12 cellular contexts compared by ENCODE assay signal in the genomic region with DNA sequence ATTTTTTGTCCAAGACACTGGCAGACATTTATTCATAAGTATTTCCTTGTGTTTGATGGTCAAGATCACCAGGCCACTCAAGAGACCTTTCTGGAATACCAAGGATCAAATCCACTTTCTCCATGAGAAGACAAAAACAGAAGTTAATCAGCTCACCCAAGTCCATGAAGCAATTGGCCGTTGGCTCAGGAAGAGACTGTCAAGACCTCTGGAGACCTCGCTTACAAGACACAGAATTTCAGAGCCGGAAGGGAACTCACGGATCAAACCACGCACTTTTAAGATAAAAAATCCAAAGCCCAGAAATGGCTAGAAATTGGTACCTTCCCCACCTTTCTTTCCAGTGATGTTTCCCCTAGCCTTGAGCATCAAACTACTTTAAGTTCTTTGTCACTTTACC. TPM values are rescaled to one million over a fixed set of nuclear protein-coding genes. Genes with fewer than 3 reads are reported as not detected.
DNase-seq lines count a peak whose midpoint lies in the region; ATAC-seq and TF ChIP-seq lines count a peak whose summit lies in the region.
"Had no signal": no experiment of that assay in that cellular context is flagged by ENCODE, and none has a peak within 500 bp of the region (broad histone marks: within the 10 kb centered on the region; RNA-seq: fewer than 3 reads in every experiment).

No MANE protein-coding gene starts in this region.

- H3K4me1 ChIP-seq in Peyer's patch (peaks cover 0 to 26% (median 2%) of the 10 kb centered on the region in 4 donors), esophagus muscularis mucosa (peaks cover 25 to 49% (median 42%) of the 10 kb centered on the region in 4 donors), stomach (peaks cover 24 to 55% (median 36%) of the 10 kb centered on the region in 4 donors), right lobe of liver (peaks cover 0 to 12% (median 0%) of the 10 kb centered on the region in 4 donors)

- no peaks in the 10 kb centered on the region for H3K27me3 Mint-ChIP-seq in activated T-cell treated with anti-CD3 and anti-CD28 coated beads, Interleukin-2, amount 50 U/mL, for 24 hours

- 67% methylated on average over 5 of the region's 5 CpGs for WGBS in esophagus muscularis mucosa
- 66 to 81% (median 77%) methylated on average over 5 of the region's 5 CpGs for WGBS in stomach, 5 donors
- WGBS in right lobe of liver (ENCODE audit: insufficient coverage, low coverage, low lambda C conversion rate, missing lambda C conversion rate) = 31% methylated on average over 5 of the region's 5 CpGs

- H3K4me3 ChIP-seq in Peyer's patch (no peak overlapping the region), esophagus muscularis mucosa (no peak overlapping the region), stomach (no peak overlapping the region), right lobe of liver (no peak overlapping the region)

- no peak for ATAC-seq in right lobe of liver

- H3K4me3 Mint-ChIP-seq in activated T-cell treated with anti-CD3 and anti-CD28 coated beads, Interleukin-2, amount 50 U/mL, for 24 hours = peak overlapping the region; percentile 96

- H3K36me3 ChIP-seq in Peyer's patch = no peaks in the 10 kb centered on the region
- H3K36me3 ChIP-seq in esophagus muscularis mucosa = no peaks in the 10 kb centered on the region
- no peaks in the 10 kb centered on the region for H3K36me3 ChIP-seq in stomach
- H3K36me3 ChIP-seq in right lobe of liver = no peaks in the 10 kb centered on the region

- H3K27me3 ChIP-seq in Peyer's patch = no peaks in the 10 kb centered on the region
- H3K27me3 ChIP-seq in esophagus muscularis mucosa = no peaks in the 10 kb centered on the region
- H3K27me3 ChIP-seq in stomach = no peaks in the 10 kb centered on the region
- H3K27me3 ChIP-seq in right lobe of liver = no peaks in the 10 kb centered on the region

- no peak for TF ChIP-seq EP300 in esophagus muscularis mucosa (IDR thresholded peaks at IDR 0.05)
- no peak for TF ChIP-seq EP300 in stomach (IDR thresholded peaks at IDR 0.05)

- intact Hi-C loops in esophagus muscularis mucosa (cut with DNase I) (no loop called here), stomach (cut with DNase I; ENCODE audit: low total_unique reads) (no loop called here), right lobe of liver (cut with DNase I) (no loop called here)

- TF ChIP-seq CTCF in Peyer's patch (IDR thresholded peaks at IDR 0.05) = no peak
- no peak for TF ChIP-seq CTCF in esophagus muscularis mucosa (IDR thresholded peaks at IDR 0.05)
- TF ChIP-seq CTCF in stomach (IDR thresholded peaks at IDR 0.05) = no peak
- no peak for TF ChIP-seq CTCF in right lobe of liver (IDR thresholded peaks at IDR 0.05)

- peaks cover 75% of the 10 kb centered on the region for H3K4me1 Mint-ChIP-seq in activated T-cell treated with anti-CD3 and anti-CD28 coated beads, Interleukin-2, amount 50 U/mL, for 24 hours (ENCODE audit: low read depth)

- H3K9me3 Mint-ChIP-seq in activated T-cell treated with anti-CD3 and anti-CD28 coated beads, Interleukin-2, amount 50 U/mL, for 24 hours = no peaks in the 10 kb centered on the region

- H3K27ac ChIP-seq in Peyer's patch = peak overlapping the region in 3 of 4 donors; percentile 5 to 96 (median 20)
- peak overlapping the region; percentile 87 to 92 (median 90) for H3K27ac ChIP-seq in esophagus muscularis mucosa (replicated peaks in 1 of 4)
- H3K27ac ChIP-seq in stomach = peak overlapping the region in 3 of 5 donors; percentile 92 to 96 (median 92)
- H3K27ac ChIP-seq in right lobe of liver = no peak overlapping the region

- no peak for DNase-seq in activated T-cell treated with anti-CD3 and anti-CD28 coated beads, Interleukin-2, amount 50 U/mL, for 24 hours
- no peak for DNase-seq in activated T-cell treated with anti-CD3 and anti-CD28 coated beads, Interleukin-2, amount 50 U/mL, for 1 hour
- DNase-seq in Peyer's patch (no peak), esophagus muscularis mucosa (ENCODE audit: extremely low spot score) (peak; percentile 84), stomach (no peak), HEK293T (ENCODE audit: extremely low spot score) (no peak), NCI-H1694 treated with DMSO at 0.1 percent for 48 hours (lab: John Stamatoyannopoulos, UW) (no peak), right lobe of liver (no peak)
- DNase-seq: activated CD4-positive, CD25-positive, alpha-beta regulatory T cell; aorta; islet precursor cell; NCI-H2081 treated with DMSO at 0.1 percent for 48 hours had no signal

- CTCF ChIA-PET in HEK293T (lab: Yijun Ruan, JAX) = no interaction called here

- POLR2A ChIA-PET in HEK293T (lab: Yijun Ruan, JAX) = interaction anchor here (1.5 kb wide), 1 partner anchor 22 kb away, joined by 3 read pairs; no protein-coding TSS in a partner anchor

- no peak for TF ChIP-seq POLR2A in Peyer's patch (IDR thresholded peaks at IDR 0.05)
- TF ChIP-seq POLR2A in esophagus muscularis mucosa (IDR thresholded peaks at IDR 0.05; ENCODE audit: low read depth) = no peak
- no peak for TF ChIP-seq POLR2A in stomach (IDR thresholded peaks at IDR 0.05)
- no peak for TF ChIP-seq POLR2A in right lobe of liver (IDR thresholded peaks at IDR 0.05)

- H3K36me3 Mint-ChIP-seq in activated T-cell treated with anti-CD3 and anti-CD28 coated beads, Interleukin-2, amount 50 U/mL, for 24 hours (ENCODE audit: low read depth) = peaks cover 50% of the 10 kb centered on the region

- peak overlapping the region; percentile 93 for H3K27ac Mint-ChIP-seq in activated T-cell treated with anti-CD3 and anti-CD28 coated beads, Interleukin-2, amount 50 U/mL, for 24 hours

- H3K9me3 ChIP-seq in Peyer's patch = no peaks in the 10 kb centered on the region
- H3K9me3 ChIP-seq in esophagus muscularis mucosa = no peaks in the 10 kb centered on the region
- H3K9me3 ChIP-seq in stomach = no peaks in the 10 kb centered on the region
- no peaks in the 10 kb centered on the region for H3K9me3 ChIP-seq in right lobe of liver

TF ChIP-seq in HEK293T, 16 proteins besides CTCF, POLR2A, EP300 and RAD21:
- TF ChIP-seq SP1 (IDR thresholded peaks at IDR 0.05) = no peak
- TF ChIP-seq HDGF (IDR thresholded peaks at IDR 0.05; ENCODE audit: borderline replicate concordance) = no peak
- no peak for TF ChIP-seq FOXM1 (IDR thresholded peaks at IDR 0.05; ENCODE audit: borderline replicate concordance)
- no peak for TF ChIP-seq CTBP1 (IDR thresholded peaks at IDR 0.05; ENCODE audit: borderline replicate concordance)
- no peak for TF ChIP-seq BHLHE40 (IDR thresholded peaks at IDR 0.05; ENCODE audit: borderline replicate concordance)
- no peak for TF ChIP-seq TARDBP (IDR thresholded peaks at IDR 0.05)
- TF ChIP-seq ARNT (IDR thresholded peaks at IDR 0.05) = no peak
- no peak for TF ChIP-seq ELF4 (IDR thresholded peaks at IDR 0.05)
- TF ChIP-seq FOXA1 (IDR thresholded peaks at IDR 0.05) = no peak
TF ChIP-seq in HEK293T: peak in this region for 0.

RNA-seq across cellular contexts. Expression of a gene that starts 3.3 kb away (rescaled TPM):
- total RNA-seq in Peyer's patch (10 to 100 TPM in 1 of 4 donors, 1 to 10 TPM in 3; 4.6 to 28.1 (median 8.5) TPM), esophagus muscularis mucosa (1 to 10 TPM; 4.6 to 8.6 (median 6.4) TPM), stomach (1 to 10 TPM; 4.1 to 8.1 (median 5.9) TPM), right lobe of liver (1 to 10 TPM in 1 of 6 experiments, under 1 TPM in 5; 0.29 to 1.2 (median 0.60) TPM)
- polyA plus RNA-seq in stomach = 1 to 10 TPM; 2.1 to 4.1 (median 2.1) TPM

Comparison
In these comparisons a context has a peak if more than half of its experiments do, and no peak if none do; other contexts are left out.
1. H3K27ac ChIP-seq: peak in Peyer's patch (3 of 4), esophagus muscularis mucosa (4 of 4) and stomach (3 of 5); none in right lobe of liver (0 of 3).